In the genomic region with DNA sequence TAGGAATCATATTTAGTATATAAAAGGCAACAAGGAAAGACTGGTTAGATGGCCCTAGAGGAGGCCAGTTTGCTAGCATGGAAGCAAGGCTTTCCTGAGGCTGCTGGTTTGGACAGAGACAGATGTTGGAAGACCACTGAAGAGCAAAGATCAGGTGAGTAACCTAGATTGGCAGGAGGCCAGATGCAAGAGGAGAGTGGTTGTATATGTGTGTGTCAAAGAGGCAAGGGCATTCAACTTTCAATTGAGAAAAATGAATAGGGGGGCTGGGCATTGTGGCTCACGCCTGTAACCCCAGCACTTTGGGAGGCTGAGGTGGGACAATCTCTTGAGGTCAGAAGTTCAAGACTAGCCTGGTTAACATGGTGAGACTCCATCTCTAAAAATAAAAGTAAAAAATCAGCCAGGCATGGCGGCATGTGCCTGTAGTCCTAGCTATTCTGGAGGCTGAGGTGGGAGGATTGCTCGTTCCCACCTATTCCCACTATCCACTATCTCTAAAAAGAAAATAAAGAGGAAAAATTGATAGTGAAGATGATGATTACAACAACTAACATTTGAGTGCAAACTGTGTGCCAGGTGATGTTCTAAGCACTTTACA, we compare ENCODE assay signal across 15 cellular contexts.
DNase-seq lines count a peak whose midpoint lies in the region; ATAC-seq and TF ChIP-seq lines count a peak whose summit lies in the region.
"Had no signal": no experiment of that assay in that cellular context is flagged by ENCODE, and none has a peak within 500 bp of the region (broad histone marks: within the 10 kb centered on the region; RNA-seq: fewer than 3 reads in every experiment).

No MANE protein-coding gene starts in this region.

- H3K9ac ChIP-seq in neural progenitor cell, result no peak overlapping the region

- TF ChIP-seq CTCF in neural progenitor cell (IDR thresholded peaks at IDR 0.05) (no peak), ascending aorta (IDR thresholded peaks at IDR 0.05) (no peak)

- no peaks in the 10 kb centered on the region for H4K20me1 ChIP-seq in neural progenitor cell (ENCODE audit: low read depth)

- peak overlapping the region; percentile 99 for H3K27ac Mint-ChIP-seq in activated CD8-positive, alpha-beta memory T cell treated with anti-CD3 and anti-CD28 coated beads, Interleukin-2, amount 10 ng/mL, durations not matched to agents 7 days and 5 days
- peak overlapping the region; percentile 29 for H3K27ac Mint-ChIP-seq in neural progenitor cell

- CTCF ChIA-PET in activated CD8-positive, alpha-beta memory T cell treated with anti-CD3 and anti-CD28 coated beads, Interleukin-2, amount 10 ng/mL, durations not matched to agents 7 days and 5 days (lab: Charles Lee), result interaction anchor here (0.9 to 5.5 kb wide), 7 partner anchors 18 to 56 kb away, joined by 3 to 46 read pairs (median 5); no protein-coding TSS in a partner anchor

- DNase-seq in activated CD8-positive, alpha-beta memory T cell treated with anti-CD3 and anti-CD28 coated beads, Interleukin-2, amount 10 ng/mL, durations not matched to agents 7 days and 5 days, result no peak
- DNase-seq in activated CD8-positive, alpha-beta memory T cell treated with anti-CD3 and anti-CD28 coated beads, Interleukin-2, amount 50 U/mL, for 48 hours, result no peak
- DNase-seq in NAMALWA (ENCODE audit: low spot score) (peak; percentile 18), amniotic epithelial cell (ENCODE audit: low read depth) (peak; percentile 32), neural progenitor cell (ENCODE audit: low spot score) (no peak), ascending aorta (ENCODE audit: low spot score in 2 of 2) (no peak), pons (ENCODE audit: low spot score) (no peak)
- DNase-seq: aorta; hypothalamus; OCI-M1; pancreas; stimulated activated CD4-positive, alpha-beta T cell treated with anti-CD3 and anti-CD28 coated beads, Interleukin-1b, Interleukin-23, amount 100 ng/mL, for 48 hours; stimulated activated naive CD4-positive, alpha-beta T cell treated with Interleukin-2 at 50 U/mL for 16 hours; T-cell had no signal

- H3K36me3 Mint-ChIP-seq in activated CD8-positive, alpha-beta memory T cell treated with anti-CD3 and anti-CD28 coated beads, Interleukin-2, amount 10 ng/mL, durations not matched to agents 7 days and 5 days, result peaks cover 25% of the 10 kb centered on the region
- H3K36me3 Mint-ChIP-seq in neural progenitor cell, result no peaks in the 10 kb centered on the region
- H3K36me3 Mint-ChIP-seq: T-cell had no signal

- H3K27ac ChIP-seq in neural progenitor cell, result no peak overlapping the region
- H3K27ac ChIP-seq in ascending aorta, result no peak overlapping the region
- H3K27ac ChIP-seq: pancreas had no signal

- H3K9me3 Mint-ChIP-seq in activated CD8-positive, alpha-beta memory T cell treated with anti-CD3 and anti-CD28 coated beads, Interleukin-2, amount 10 ng/mL, durations not matched to agents 7 days and 5 days (ENCODE audit: low read depth), result no peaks in the 10 kb centered on the region
- H3K9me3 Mint-ChIP-seq in neural progenitor cell, result no peaks in the 10 kb centered on the region
- H3K9me3 Mint-ChIP-seq: T-cell had no signal

- H3K79me2 ChIP-seq in neural progenitor cell (ENCODE audit: low read depth), result no peaks in the 10 kb centered on the region

- ATAC-seq in activated CD8-positive, alpha-beta memory T cell treated with anti-CD3 and anti-CD28 coated beads, Interleukin-2, amount 10 ng/mL, durations not matched to agents 7 days and 5 days, result no peak
- ATAC-seq in HG03469 (IDR thresholded peaks at IDR 0.05; ENCODE audit: unreplicated experiment), result no peak
- ATAC-seq: pancreas, T-cell had no signal

- no peak overlapping the region for H2AFZ ChIP-seq in neural progenitor cell (replicated peaks)

- H3F3A ChIP-seq in neural progenitor cell (ENCODE audit: low read depth), result peaks cover 34% of the 10 kb centered on the region

- H3K9me3 ChIP-seq in neural progenitor cell (ENCODE audit: low read depth) (no peaks in the 10 kb centered on the region), ascending aorta (no peaks in the 10 kb centered on the region)
- H3K9me3 ChIP-seq: pancreas had no signal

- intact Hi-C loops in ascending aorta (cut with DNase I), result no loop called here

- H3K36me3 ChIP-seq in neural progenitor cell (no peaks in the 10 kb centered on the region), ascending aorta (no peaks in the 10 kb centered on the region)
- H3K36me3 ChIP-seq: pancreas had no signal

- H3K4me1 ChIP-seq in neural progenitor cell, result peaks cover 50% of the 10 kb centered on the region
- H3K4me1 ChIP-seq in ascending aorta, result no peaks in the 10 kb centered on the region
- H3K4me1 ChIP-seq: pancreas had no signal

- H3K4me3 Mint-ChIP-seq in activated CD8-positive, alpha-beta memory T cell treated with anti-CD3 and anti-CD28 coated beads, Interleukin-2, amount 10 ng/mL, durations not matched to agents 7 days and 5 days, result no peak overlapping the region
- H3K4me3 Mint-ChIP-seq in neural progenitor cell, result no peak overlapping the region
- H3K4me3 Mint-ChIP-seq: T-cell had no signal

- H3K4me1 Mint-ChIP-seq in activated CD8-positive, alpha-beta memory T cell treated with anti-CD3 and anti-CD28 coated beads, Interleukin-2, amount 10 ng/mL, durations not matched to agents 7 days and 5 days, result peaks cover 87% of the 10 kb centered on the region
- H3K4me1 Mint-ChIP-seq in neural progenitor cell, result peaks cover 26% of the 10 kb centered on the region

- H3K27me3 ChIP-seq in neural progenitor cell (no peaks in the 10 kb centered on the region), ascending aorta (no peaks in the 10 kb centered on the region)
- H3K27me3 ChIP-seq: pancreas had no signal

- H3K4me2 ChIP-seq in neural progenitor cell, result no peak overlapping the region

- no peak overlapping the region for H3K4me3 ChIP-seq in neural progenitor cell
- no peak overlapping the region for H3K4me3 ChIP-seq in ascending aorta
- H3K4me3 ChIP-seq: pancreas had no signal

- no peaks in the 10 kb centered on the region for H3K27me3 Mint-ChIP-seq in activated CD8-positive, alpha-beta memory T cell treated with anti-CD3 and anti-CD28 coated beads, Interleukin-2, amount 10 ng/mL, durations not matched to agents 7 days and 5 days
- H3K27me3 Mint-ChIP-seq in neural progenitor cell (ENCODE audit: insufficient read depth, low read depth), result peaks cover 5% of the 10 kb centered on the region
- H3K27me3 Mint-ChIP-seq: T-cell had no signal

Comparison
In these comparisons a context has a peak if more than half of its experiments do, and no peak if none do; other contexts are left out.
1. DNase-seq: peak in NAMALWA (single experiment) and amniotic epithelial cell (single experiment); none in activated CD8-positive, alpha-beta memory T cell treated with anti-CD3 and anti-CD28 coated beads, Interleukin-2, amount 10 ng/mL, durations not matched to agents 7 days and 5 days (single experiment), activated CD8-positive, alpha-beta memory T cell treated with anti-CD3 and anti-CD28 coated beads, Interleukin-2, amount 50 U/mL, for 48 hours (single experiment), neural progenitor cell (single experiment), ascending aorta (0 of 2) and pons (single experiment).